In the genomic region with DNA sequence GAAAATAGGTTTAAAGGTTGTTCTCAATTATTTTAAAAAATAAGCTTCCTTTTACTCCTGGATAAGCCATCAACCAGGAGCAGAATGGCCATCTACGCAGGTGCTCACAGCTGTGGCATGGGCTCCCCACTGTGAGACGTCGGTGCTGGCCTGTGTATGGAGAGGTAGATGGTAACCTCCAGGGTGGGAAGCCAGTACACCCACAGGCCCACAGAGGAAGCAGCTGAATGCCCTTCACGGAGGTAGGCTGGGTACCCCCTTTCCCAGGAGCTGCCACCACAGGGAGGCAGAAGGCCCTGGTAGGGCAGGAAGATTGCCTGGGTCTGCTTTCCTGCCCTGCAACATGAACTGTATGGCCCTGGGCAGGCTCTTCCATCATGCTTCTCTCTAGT, we compare ENCODE assay signal across 10 cellular contexts. TPM values are rescaled to one million over a fixed set of nuclear protein-coding genes. Genes with fewer than 3 reads are reported as not detected.
"Had no signal": no experiment of that assay in that cellular context is flagged by ENCODE, and none has a peak within 500 bp of the region (broad histone marks: within the 10 kb centered on the region; RNA-seq: fewer than 3 reads in every experiment).

No MANE protein-coding gene starts in this region.

RNA-seq across cellular contexts. Expression of a gene that starts 30.4 kb away (rescaled TPM):
- total RNA-seq: activated T-cell treated with anti-CD3 and anti-CD28 coated beads, Interleukin-2, amount 50 U/mL, for 72 hours; cardiac septum; esophagus mucosa; liver; natural killer cell treated with Interleukin-12 subunit alpha and Interleukin-12 subunit beta and Interleukin-15 and Interleukin-18, amount 100 ng/mL, for 72 hours; posterior vena cava; T-helper 1 cell treated with Interleukin-12 subunit alpha and Interleukin-12 subunit beta and Interleukin-4 antibody, amounts not matched to agents 30 ng/mL and 1 ng/mL, for 36 hours; temporal lobe; upper lobe of right lung had no signal
- polyA plus RNA-seq: SK-N-SH had no signal
